Comparison of ENCODE assay signal across 2 cellular contexts in genomic region chr12:88194868-88195267, GRCh38.
TF ChIP-seq lines count a peak whose summit lies in the region.

No MANE protein-coding gene starts in this region.

TF ChIP-seq in GM23338, 12 proteins besides CTCF, POLR2A, EP300 and RAD21 (continued from another document):
- TF ChIP-seq ZNF462 (CRISPR knock-in tag; IDR thresholded peaks at IDR 0.05) (no peak), ETS1 (IDR thresholded peaks at IDR 0.05) (no peak), EZH2 (IDR thresholded peaks at IDR 0.05; ENCODE audit: low read depth, unreplicated experiment) (no peak), ZNF114 (CRISPR knock-in tag; IDR thresholded peaks at IDR 0.05) (no peak)

TF ChIP-seq in WTC11, 78 proteins besides CTCF, POLR2A, EP300 and RAD21 (continued from another document):
- TF ChIP-seq ATF6 (CRISPR knock-in tag; IDR thresholded peaks at IDR 0.05) (no peak), CREM (CRISPR knock-in tag; IDR thresholded peaks at IDR 0.05) (no peak), ZNF317 (CRISPR knock-in tag; IDR thresholded peaks at IDR 0.05; ENCODE audit: borderline replicate concordance, low read depth) (no peak), KAT7 (CRISPR knock-in tag; IDR thresholded peaks at IDR 0.05; ENCODE audit: borderline replicate concordance) (no peak), SMAD3 (CRISPR knock-in tag; IDR thresholded peaks at IDR 0.05; ENCODE audit: borderline replicate concordance) (no peak)
